Comparison of ENCODE assay signal across 2 cellular contexts in the genomic region with DNA sequence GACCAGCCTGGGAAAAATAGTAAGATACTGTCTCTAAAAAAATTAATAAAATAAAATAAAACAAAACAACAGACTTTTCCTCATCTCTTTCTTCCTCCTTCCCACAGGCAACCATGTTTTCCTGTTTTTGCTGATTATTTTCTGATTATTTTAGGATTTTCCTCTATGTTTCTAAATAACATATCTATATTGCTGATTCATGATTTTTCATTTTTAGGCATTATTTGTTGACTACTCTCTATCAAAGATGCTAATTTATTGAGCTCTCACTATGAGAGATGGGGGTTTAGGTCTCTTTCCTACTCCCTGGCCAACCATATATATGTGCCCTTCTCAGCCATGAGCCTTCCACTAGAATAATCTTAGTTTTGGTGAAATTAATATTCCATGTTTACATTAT.
A peak's percentile ranks its signal among the peaks of the same experiment; 100 is the strongest.
TF ChIP-seq lines count a peak whose summit lies in the region.

No MANE protein-coding gene starts in this region.

TF ChIP-seq in HepG2, 621 proteins besides CTCF, POLR2A, EP300 and RAD21:
- TF ChIP-seq MATR3 (CRISPR knock-in tag; IDR thresholded peaks at IDR 0.05) = no peak
- TF ChIP-seq, protein P1, sequence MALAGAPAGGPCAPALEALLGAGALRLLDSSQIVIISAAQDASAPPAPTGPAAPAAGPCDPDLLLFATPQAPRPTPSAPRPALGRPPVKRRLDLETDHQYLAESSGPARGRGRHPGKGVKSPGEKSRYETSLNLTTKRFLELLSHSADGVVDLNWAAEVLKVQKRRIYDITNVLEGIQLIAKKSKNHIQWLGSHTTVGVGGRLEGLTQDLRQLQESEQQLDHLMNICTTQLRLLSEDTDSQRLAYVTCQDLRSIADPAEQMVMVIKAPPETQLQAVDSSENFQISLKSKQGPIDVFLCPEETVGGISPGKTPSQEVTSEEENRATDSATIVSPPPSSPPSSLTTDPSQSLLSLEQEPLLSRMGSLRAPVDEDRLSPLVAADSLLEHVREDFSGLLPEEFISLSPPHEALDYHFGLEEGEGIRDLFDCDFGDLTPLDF (CRISPR knock-in tag; IDR thresholded peaks at IDR 0.05) = no peak
- TF ChIP-seq SP2 (CRISPR knock-in tag; IDR thresholded peaks at IDR 0.05) = no peak
- no peak for TF ChIP-seq FOXP1 (IDR thresholded peaks at IDR 0.05)
- TF ChIP-seq FOXP1 (CRISPR knock-in tag; IDR thresholded peaks at IDR 0.05) = no peak
- TF ChIP-seq ZNF83 (CRISPR knock-in tag; IDR thresholded peaks at IDR 0.05; ENCODE audit: borderline replicate concordance) = no peak
- TF ChIP-seq, protein P2, sequence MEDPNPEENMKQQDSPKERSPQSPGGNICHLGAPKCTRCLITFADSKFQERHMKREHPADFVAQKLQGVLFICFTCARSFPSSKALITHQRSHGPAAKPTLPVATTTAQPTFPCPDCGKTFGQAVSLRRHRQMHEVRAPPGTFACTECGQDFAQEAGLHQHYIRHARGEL (CRISPR knock-in tag; IDR thresholded peaks at IDR 0.05) = no peak
- no peak for TF ChIP-seq SIX1 (CRISPR knock-in tag; IDR thresholded peaks at IDR 0.05; ENCODE audit: borderline replicate concordance)
- TF ChIP-seq, protein P3, sequence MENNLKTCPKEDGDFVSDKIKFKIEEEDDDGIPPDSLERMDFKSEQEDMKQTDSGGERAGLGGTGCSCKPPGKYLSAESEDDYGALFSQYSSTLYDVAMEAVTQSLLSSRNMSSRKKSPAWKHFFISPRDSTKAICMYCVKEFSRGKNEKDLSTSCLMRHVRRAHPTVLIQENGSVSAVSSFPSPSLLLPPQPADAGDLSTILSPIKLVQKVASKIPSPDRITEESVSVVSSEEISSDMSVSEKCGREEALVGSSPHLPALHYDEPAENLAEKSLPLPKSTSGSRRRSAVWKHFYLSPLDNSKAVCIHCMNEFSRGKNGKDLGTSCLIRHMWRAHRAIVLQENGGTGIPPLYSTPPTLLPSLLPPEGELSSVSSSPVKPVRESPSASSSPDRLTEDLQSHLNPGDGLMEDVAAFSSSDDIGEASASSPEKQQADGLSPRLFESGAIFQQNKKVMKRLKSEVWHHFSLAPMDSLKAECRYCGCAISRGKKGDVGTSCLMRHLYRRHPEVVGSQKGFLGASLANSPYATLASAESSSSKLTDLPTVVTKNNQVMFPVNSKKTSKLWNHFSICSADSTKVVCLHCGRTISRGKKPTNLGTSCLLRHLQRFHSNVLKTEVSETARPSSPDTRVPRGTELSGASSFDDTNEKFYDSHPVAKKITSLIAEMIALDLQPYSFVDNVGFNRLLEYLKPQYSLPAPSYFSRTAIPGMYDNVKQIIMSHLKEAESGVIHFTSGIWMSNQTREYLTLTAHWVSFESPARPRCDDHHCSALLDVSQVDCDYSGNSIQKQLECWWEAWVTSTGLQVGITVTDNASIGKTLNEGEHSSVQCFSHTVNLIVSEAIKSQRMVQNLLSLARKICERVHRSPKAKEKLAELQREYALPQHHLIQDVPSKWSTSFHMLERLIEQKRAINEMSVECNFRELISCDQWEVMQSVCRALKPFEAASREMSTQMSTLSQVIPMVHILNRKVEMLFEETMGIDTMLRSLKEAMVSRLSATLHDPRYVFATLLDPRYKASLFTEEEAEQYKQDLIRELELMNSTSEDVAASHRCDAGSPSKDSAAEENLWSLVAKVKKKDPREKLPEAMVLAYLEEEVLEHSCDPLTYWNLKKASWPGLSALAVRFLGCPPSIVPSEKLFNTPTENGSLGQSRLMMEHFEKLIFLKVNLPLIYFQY (CRISPR knock-in tag; IDR thresholded peaks at IDR 0.05; ENCODE audit: borderline replicate concordance) = no peak
- peak; percentile 87 for TF ChIP-seq MAFF (IDR thresholded peaks at IDR 0.05; ENCODE audit: low read depth, low read length)
- no peak for TF ChIP-seq WIZ (CRISPR knock-in tag; IDR thresholded peaks at IDR 0.05)
- TF ChIP-seq, protein P4, sequence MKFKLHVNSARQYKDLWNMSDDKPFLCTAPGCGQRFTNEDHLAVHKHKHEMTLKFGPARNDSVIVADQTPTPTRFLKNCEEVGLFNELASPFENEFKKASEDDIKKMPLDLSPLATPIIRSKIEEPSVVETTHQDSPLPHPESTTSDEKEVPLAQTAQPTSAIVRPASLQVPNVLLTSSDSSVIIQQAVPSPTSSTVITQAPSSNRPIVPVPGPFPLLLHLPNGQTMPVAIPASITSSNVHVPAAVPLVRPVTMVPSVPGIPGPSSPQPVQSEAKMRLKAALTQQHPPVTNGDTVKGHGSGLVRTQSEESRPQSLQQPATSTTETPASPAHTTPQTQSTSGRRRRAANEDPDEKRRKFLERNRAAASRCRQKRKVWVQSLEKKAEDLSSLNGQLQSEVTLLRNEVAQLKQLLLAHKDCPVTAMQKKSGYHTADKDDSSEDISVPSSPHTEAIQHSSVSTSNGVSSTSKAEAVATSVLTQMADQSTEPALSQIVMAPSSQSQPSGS (CRISPR knock-in tag; IDR thresholded peaks at IDR 0.05) = no peak
- TF ChIP-seq DPF2 (CRISPR knock-in tag; IDR thresholded peaks at IDR 0.05; ENCODE audit: borderline replicate concordance, low read depth) = no peak
- peak; percentile 55 to 91 for TF ChIP-seq MAFK (conservative IDR thresholded peaks at IDR 0.05 in 1 of 2, IDR thresholded peaks at IDR 0.05 in 1 of 2; ENCODE audit: low read length in 2 of 2)

TF ChIP-seq in K562, 482 proteins besides CTCF, POLR2A, EP300 and RAD21:
- TF ChIP-seq MAFG (tag; conservative IDR thresholded peaks at IDR 0.05) = peak; percentile 43; the same call in 1 of the 2 replicates
- peak; percentile 82 for TF ChIP-seq ZNF316 (IDR thresholded peaks at IDR 0.05)
- TF ChIP-seq KAT8 (IDR thresholded peaks at IDR 0.05; ENCODE audit: low read depth) = no peak
- TF ChIP-seq POLR2H (tag; IDR thresholded peaks at IDR 0.05; ENCODE audit: low read depth) = no peak
- TF ChIP-seq, protein P5, sequence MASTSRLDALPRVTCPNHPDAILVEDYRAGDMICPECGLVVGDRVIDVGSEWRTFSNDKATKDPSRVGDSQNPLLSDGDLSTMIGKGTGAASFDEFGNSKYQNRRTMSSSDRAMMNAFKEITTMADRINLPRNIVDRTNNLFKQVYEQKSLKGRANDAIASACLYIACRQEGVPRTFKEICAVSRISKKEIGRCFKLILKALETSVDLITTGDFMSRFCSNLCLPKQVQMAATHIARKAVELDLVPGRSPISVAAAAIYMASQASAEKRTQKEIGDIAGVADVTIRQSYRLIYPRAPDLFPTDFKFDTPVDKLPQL (IDR thresholded peaks at IDR 0.05; ENCODE audit: extremely low read depth, insufficient read length) = no peak
- no peak for TF ChIP-seq FOXA3 (CRISPR knock-in tag; conservative IDR thresholded peaks at IDR 0.05 in 1 of 2, IDR thresholded peaks at IDR 0.05 in 1 of 2)
- TF ChIP-seq MCM2 (IDR thresholded peaks at IDR 0.05; ENCODE audit: low read depth) = no peak
- peak; percentile 47; the same call in 1 of the 2 replicates for TF ChIP-seq C11orf30 (IDR thresholded peaks at IDR 0.05; ENCODE audit: low read depth)
- peak; percentile 32; the same call in 1 of the 2 replicates for TF ChIP-seq MAFF (IDR thresholded peaks at IDR 0.05; ENCODE audit: low read length)
- TF ChIP-seq RBM17 (IDR thresholded peaks at IDR 0.05; ENCODE audit: borderline replicate concordance, low read depth, low read length) = no peak
- peak; percentile 37; the same call in 1 of the 2 replicates for TF ChIP-seq MAFK (IDR thresholded peaks at IDR 0.05; ENCODE audit: low read length)
